In the genomic region with DNA sequence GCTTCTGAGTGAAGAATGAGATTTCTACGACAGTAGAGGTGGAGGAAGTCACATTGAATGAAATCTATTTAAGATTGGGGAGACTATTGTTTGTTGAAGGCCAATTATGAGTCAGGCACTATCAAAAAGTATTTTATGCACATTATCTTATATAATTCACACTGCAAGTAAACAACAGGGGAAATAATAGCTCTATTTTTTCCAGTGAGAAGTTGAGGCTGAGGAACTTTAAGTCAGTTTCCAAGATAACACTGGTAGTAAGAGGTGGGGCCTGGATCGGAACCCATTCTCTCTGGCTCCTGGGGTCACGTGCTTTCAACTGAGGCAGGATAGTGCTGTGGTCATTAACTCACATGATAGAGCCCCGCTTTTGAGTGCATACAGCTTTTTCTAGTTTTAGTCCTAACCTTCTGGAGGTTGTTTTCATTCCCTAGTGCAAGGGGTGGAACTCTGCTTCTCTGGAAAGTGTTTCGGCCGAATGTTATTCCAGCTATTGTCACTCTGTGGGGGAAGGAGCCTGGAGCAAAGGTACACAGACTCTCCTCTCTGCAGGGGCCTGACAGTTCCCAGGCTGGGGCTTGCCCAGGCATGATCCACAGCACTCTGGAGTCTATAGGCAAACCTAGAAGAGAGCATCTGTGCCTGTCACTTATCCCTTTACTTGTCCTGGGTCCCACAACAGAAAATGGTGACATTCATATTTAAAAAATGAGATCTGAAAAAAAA, we compare ENCODE assay signal across 10 cellular contexts.
A peak's percentile ranks its signal among the peaks of the same experiment; 100 is the strongest.
DNase-seq lines count a peak whose midpoint lies in the region; ATAC-seq and TF ChIP-seq lines count a peak whose summit lies in the region.
"Had no signal": no experiment of that assay in that cellular context is flagged by ENCODE, and none has a peak within 500 bp of the region (broad histone marks: within the 10 kb centered on the region; RNA-seq: fewer than 3 reads in every experiment).

No MANE protein-coding gene starts in this region.

- no peak overlapping the region for H4K5ac ChIP-seq in H9 (ENCODE audit: insufficient read length, low read depth, low read length)

- no peak overlapping the region for H4K91ac ChIP-seq in H9 (ENCODE audit: insufficient read length, low read depth, low read length)

- H2BK12ac ChIP-seq in H9 (ENCODE audit: insufficient read length, low read depth, low read length): peak overlapping the region; percentile 65

- H3K79me2 ChIP-seq in H9 (ENCODE audit: insufficient read depth, low read length): no peaks in the 10 kb centered on the region
- no peaks in the 10 kb centered on the region for H3K79me2 ChIP-seq in osteoblast (ENCODE audit: insufficient read depth, low read length)
- H3K79me2 ChIP-seq in Karpas-422 (ENCODE audit: low read length): no peaks in the 10 kb centered on the region

- H3K14ac ChIP-seq in H9 (ENCODE audit: insufficient read depth, low read length): 0 out of 2 replicates have a peak overlapping the region, but pooled peaks have one; percentile 67

- H3K9me3 ChIP-seq in H9 (ENCODE audit: control insufficient read depth, low read depth, low read length) (no peaks in the 10 kb centered on the region), esophagus squamous epithelium (no peaks in the 10 kb centered on the region), osteoblast (ENCODE audit: low read depth, low read length) (no peaks in the 10 kb centered on the region), Karpas-422 (ENCODE audit: low read length) (no peaks in the 10 kb centered on the region)

- no peaks in the 10 kb centered on the region for H3K4me1 ChIP-seq in H9 (ENCODE audit: insufficient read depth, low read length)
- H3K4me1 ChIP-seq in esophagus squamous epithelium: peaks cover 0 to 17% (median 7%) of the 10 kb centered on the region in 3 donors
- H3K4me1 ChIP-seq in osteoblast (ENCODE audit: insufficient read depth, low read length): peaks cover 23% of the 10 kb centered on the region
- no peaks in the 10 kb centered on the region for H3K4me1 ChIP-seq in Karpas-422 (ENCODE audit: low read length)

- peak overlapping the region; percentile 41 for H2AFZ ChIP-seq in H9 (ENCODE audit: low read length)
- H2AFZ ChIP-seq in osteoblast (ENCODE audit: low read length): peak overlapping the region; percentile 88
- no peak overlapping the region for H2AFZ ChIP-seq in Karpas-422 (ENCODE audit: low read length)

- no peak overlapping the region; the same call in 1 of the 2 replicates for H3K4ac ChIP-seq in H9 (ENCODE audit: low read depth, low read length)

- H3K4me2 ChIP-seq in H9 (ENCODE audit: insufficient read depth, insufficient read length, low read length) (no peak overlapping the region), osteoblast (ENCODE audit: insufficient read depth, low read length) (no peak overlapping the region), Karpas-422 (ENCODE audit: low read depth, low read length, poor library complexity, severe bottlenecking) (no peak overlapping the region)

- H2BK20ac ChIP-seq in H9 (ENCODE audit: low read depth, low read length, poor library complexity, severe bottlenecking): peak overlapping the region; percentile 11

- H3K23ac ChIP-seq in H9 (ENCODE audit: insufficient read length, low read depth, low read length): no peak overlapping the region

- peak overlapping the region; percentile 40 to 98 (median 91); a peak in 6 of 7 replicates for H3K27ac Mint-ChIP-seq in H9
- H3K27ac Mint-ChIP-seq: dendritic cell treated with granulocyte-macrophage colony-stimulating factor and Interleukin-4, amounts not matched to agents 40 ng/mL and 50 ng/mL, for 4 days; memory B cell had no signal

- H4K20me1 ChIP-seq in H9 (ENCODE audit: control insufficient read depth, insufficient read depth, insufficient read length) (no peaks in the 10 kb centered on the region), osteoblast (ENCODE audit: insufficient read depth, low read length) (no peaks in the 10 kb centered on the region), Karpas-422 (ENCODE audit: insufficient read depth, low read depth, low read length) (no peaks in the 10 kb centered on the region)

- no peaks in the 10 kb centered on the region for H3K9me2 ChIP-seq in Karpas-422 (replicated peaks; ENCODE audit: insufficient read depth, low read length)

- H3K18ac ChIP-seq in H9 (ENCODE audit: insufficient read length, low read depth, low read length): peak overlapping the region; percentile 72

- TF ChIP-seq CTCF in H9 (conservative IDR thresholded peaks at IDR 0.05) (no peak), esophagus squamous epithelium (IDR thresholded peaks at IDR 0.05) (no peak), osteoblast (IDR thresholded peaks at IDR 0.05; ENCODE audit: extremely low read depth, low read depth, low read length) (no peak)

- no peak overlapping the region for H2AK5ac ChIP-seq in H9 (ENCODE audit: insufficient read length, low read length)

- H3K27ac ChIP-seq in H9 (ENCODE audit: insufficient read length, low read depth, low read length): peak overlapping the region; percentile 36
- peak overlapping the region in 3 of 4 donors; percentile 16 to 44 (median 34) for H3K27ac ChIP-seq in esophagus squamous epithelium
- H3K27ac ChIP-seq in osteoblast (ENCODE audit: low read depth, low read length): peak overlapping the region; percentile 74
- no peak overlapping the region for H3K27ac ChIP-seq in Karpas-422 (ENCODE audit: low read length)
- H3K27ac ChIP-seq in substantia nigra (ENCODE audit: low read depth, low read length, poor library complexity, severe bottlenecking): no peak overlapping the region

- no peak overlapping the region for H4K8ac ChIP-seq in H9 (replicated peaks; ENCODE audit: insufficient read length, low read depth, low read length)

- H2BK120ac ChIP-seq in H9 (ENCODE audit: low read depth, low read length, poor library complexity, severe bottlenecking): no peak overlapping the region

- peaks cover 0 to 12% (median 2%) of the 10 kb centered on the region in 3 experiments; a peak in 5 of 7 replicates for H3K36me3 Mint-ChIP-seq in H9 (ENCODE audit: insufficient read depth in 1 of 3, low read depth in 3 of 3)
- H3K36me3 Mint-ChIP-seq: memory B cell had no signal

- peak; percentile 80 for DNase-seq in H9
- peak; percentile 71 for DNase-seq in NCI-H748 treated with DMSO at 0.1 percent for 48 hours (lab: John Stamatoyannopoulos, UW)
- DNase-seq in esophagus squamous epithelium (lab: John Stamatoyannopoulos, UW): no peak
- peak; percentile 13 for DNase-seq in osteoblast (ENCODE audit: insufficient read length, low spot score, missing footprints)
- DNase-seq in Karpas-422: no peak
- DNase-seq in substantia nigra (lab: John Stamatoyannopoulos, UW): no peak

- H3K79me1 ChIP-seq in H9 (ENCODE audit: insufficient read depth, low read depth, low read length, poor library complexity, severe bottlenecking): no peaks in the 10 kb centered on the region

- H3K4me3 ChIP-seq in esophagus squamous epithelium (no peak overlapping the region), osteoblast (ENCODE audit: insufficient read depth, low read length) (no peak overlapping the region), Karpas-422 (ENCODE audit: low read length) (no peak overlapping the region)

- H3T11ph ChIP-seq in H9 (ENCODE audit: low read length): no peak overlapping the region

- ATAC-seq in GM18907 (IDR thresholded peaks at IDR 0.05; ENCODE audit: unreplicated experiment) (no peak), GM19395 (IDR thresholded peaks at IDR 0.05; ENCODE audit: unreplicated experiment) (no peak)

- intact Hi-C loops in esophagus squamous epithelium (cut with DNase I): no loop called here

- peaks cover 0 to 8% of the 10 kb centered on the region in 2 experiments; a peak in 1 of 5 replicates for H3K9me3 Mint-ChIP-seq in H9
- H3K9me3 Mint-ChIP-seq: dendritic cell treated with granulocyte-macrophage colony-stimulating factor and Interleukin-4, amounts not matched to agents 40 ng/mL and 50 ng/mL, for 4 days; memory B cell had no signal

- H3K36me3 ChIP-seq in esophagus squamous epithelium (no peaks in the 10 kb centered on the region), osteoblast (ENCODE audit: insufficient read depth, low read length) (no peaks in the 10 kb centered on the region), Karpas-422 (ENCODE audit: insufficient read depth, low read length) (no peaks in the 10 kb centered on the region)

- WGBS in H9 (ENCODE audit: extremely low coverage, insufficient read length, low lambda C conversion rate): no CpG with 5 or more reads among the region's 6 CpGs
- WGBS in esophagus squamous epithelium, 2 donors: 35 to 50% methylated on average over 4 to 6 of the region's 6 CpGs

- peaks cover 11 to 28% of the 10 kb centered on the region in 2 experiments for H3K4me1 Mint-ChIP-seq in H9
- H3K4me1 Mint-ChIP-seq: memory B cell had no signal

- no peaks in the 10 kb centered on the region; the same call in 1 of the 2 replicates for H3K27me3 Mint-ChIP-seq in H9 (ENCODE audit: low read depth)
- H3K27me3 Mint-ChIP-seq: dendritic cell treated with granulocyte-macrophage colony-stimulating factor and Interleukin-4, amounts not matched to agents 40 ng/mL and 50 ng/mL, for 4 days; memory B cell had no signal

- no peak overlapping the region for H3K4me3 Mint-ChIP-seq in H9
- H3K4me3 Mint-ChIP-seq: dendritic cell treated with granulocyte-macrophage colony-stimulating factor and Interleukin-4, amounts not matched to agents 40 ng/mL and 50 ng/mL, for 4 days; memory B cell had no signal

- no peak overlapping the region for H3K56ac ChIP-seq in H9 (ENCODE audit: insufficient read length, low read depth, low read length)

- no peak overlapping the region for H2BK15ac ChIP-seq in H9 (ENCODE audit: low read depth, low read length)

- H3K23me2 ChIP-seq in H9 (ENCODE audit: insufficient read length, low read depth, low read length, poor library complexity, severe bottlenecking): no peaks in the 10 kb centered on the region

- no peak overlapping the region for H2BK5ac ChIP-seq in H9 (ENCODE audit: insufficient read length, low read length)

- no peak overlapping the region for H3K9ac ChIP-seq in H9 (ENCODE audit: extremely low read depth, insufficient read length, low read length)
- no peak overlapping the region for H3K9ac ChIP-seq in Karpas-422 (ENCODE audit: low read length)

- no peaks in the 10 kb centered on the region for H3K27me3 ChIP-seq in H9 (ENCODE audit: insufficient read depth, low read length)
- H3K27me3 ChIP-seq in esophagus squamous epithelium: no peaks in the 10 kb centered on the region
- no peaks in the 10 kb centered on the region for H3K27me3 ChIP-seq in osteoblast (ENCODE audit: insufficient read depth, low read length)
- no peaks in the 10 kb centered on the region for H3K27me3 ChIP-seq in Karpas-422 (ENCODE audit: low read length)

- TF ChIP-seq POLR2A in esophagus squamous epithelium (IDR thresholded peaks at IDR 0.05): no peak

Comparison
In these comparisons a context has a peak if more than half of its experiments do, and no peak if none do; other contexts are left out.
1. DNase-seq: peak in H9 (single experiment), NCI-H748 treated with DMSO at 0.1 percent for 48 hours (single experiment) and osteoblast (single experiment); none in esophagus squamous epithelium (single experiment), Karpas-422 (single experiment) and substantia nigra (0 of 49).
2. H3K27ac ChIP-seq: peak in H9 (single experiment), esophagus squamous epithelium (3 of 4) and osteoblast (single experiment); none in Karpas-422 (single experiment) and substantia nigra (single experiment).